26 cellular contexts compared by ENCODE assay signal in the genomic region with DNA sequence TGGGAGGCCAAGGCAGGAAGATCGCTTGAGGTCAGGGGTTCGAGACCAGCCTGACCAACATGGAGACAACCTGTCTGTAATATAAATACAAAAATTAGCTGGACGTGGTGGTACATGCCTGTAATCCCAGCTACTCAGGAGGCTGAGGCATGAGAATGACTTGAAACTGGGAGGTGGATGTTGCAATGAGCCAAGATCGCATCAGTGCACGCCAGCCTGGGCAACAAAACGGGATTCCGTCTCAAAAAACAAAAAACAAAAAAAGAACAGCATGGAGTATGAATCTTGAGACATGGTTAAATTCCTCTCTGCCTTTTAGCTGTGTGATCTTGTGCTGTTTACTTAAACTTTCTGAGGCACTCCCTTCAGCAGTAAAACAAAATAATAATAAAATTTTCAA.
"Had no signal": no experiment of that assay in that cellular context is flagged by ENCODE, and none has a peak within 500 bp of the region (broad histone marks: within the 10 kb centered on the region; RNA-seq: fewer than 3 reads in every experiment).

No MANE protein-coding gene starts in this region.

- DNase-seq: activated CD4-positive, alpha-beta memory T cell treated with anti-CD3 and anti-CD28 coated beads, Interleukin-2, amount 10 ng/mL, durations not matched to agents 7 days and 5 days; activated CD4-positive, alpha-beta T cell treated with anti-CD3 and anti-CD28 coated beads, Interleukin-2, amount 10 ng/mL, durations not matched to agents 24 days and 14 days; activated effector memory CD4-positive, alpha-beta T cell treated with anti-CD3 and anti-CD28 coated beads, Interleukin-2, amount 50 U/mL, for 16 hours; activated naive CD4-positive, alpha-beta T cell treated with anti-CD3 and anti-CD28 coated beads, Interleukin-2, amount 10 ng/mL, durations not matched to agents 7 days and 5 days; activated T-cell treated with anti-CD3 and anti-CD28 coated beads, Interleukin-2, amount 50 U/mL, for 72 hours; anterior cingulate cortex; esophagus squamous epithelium; foreskin melanocyte; kidney glomerular epithelial cell; left lung; naive thymus-derived CD8-positive, alpha-beta T cell; retina; stimulated activated CD4-positive, alpha-beta T cell treated with anti-CD3 and anti-CD28 coated beads, Interleukin-2, amount 100 ng/mL, for 48 hours; stimulated activated CD8-positive, alpha-beta memory T cell treated with anti-CD3 and anti-CD28 coated beads, Interleukin-4, amount 100 ng/mL, for 48 hours; stimulated activated naive B cell treated with anti-CD40 and anti-IgM and Interleukin-4, amounts not matched to agents 10 μg/mL and 1 μg/mL and 100 μg/mL, for 72 hours; T-helper 2 cell; transverse colon had no signal

- H3K4me3 ChIP-seq: coronary artery, left lung, lung, neural progenitor cell, transverse colon had no signal

- H3K4me1 ChIP-seq: left lung, neural progenitor cell had no signal

- H3K36me3 ChIP-seq: esophagus squamous epithelium, left lung, neural progenitor cell, transverse colon had no signal

- H2AFZ ChIP-seq: neural progenitor cell had no signal

- H3K27me3 ChIP-seq: esophagus squamous epithelium, left lung, neural progenitor cell, transverse colon had no signal

- H3K4me2 ChIP-seq: neural progenitor cell had no signal

- H3K36me3 Mint-ChIP-seq: activated naive CD4-positive, alpha-beta T cell treated with anti-CD3 and anti-CD28 coated beads, Interleukin-2, amount 10 ng/mL, durations not matched to agents 7 days and 5 days; mesothelial cell of epicardium; naive thymus-derived CD8-positive, alpha-beta T cell; neural progenitor cell; stimulated activated naive B cell treated with anti-CD40 and anti-IgM and Interleukin-4, amounts not matched to agents 10 μg/mL and 1 μg/mL and 100 μg/mL, for 72 hours had no signal

- ATAC-seq: activated CD4-positive, CD25-positive, alpha-beta regulatory T cell treated with anti-CD3 and anti-CD28 coated beads, Interleukin-2, amount 50 U/mL, for 24 hours; activated T-cell treated with anti-CD3 and anti-CD28 coated beads, Interleukin-2, amount 50 U/mL, for 72 hours; left lung; naive thymus-derived CD8-positive, alpha-beta T cell; stimulated activated naive B cell treated with anti-CD40 and anti-IgM and Interleukin-4, amounts not matched to agents 10 μg/mL and 1 μg/mL and 100 μg/mL, for 72 hours had no signal

- FAIRE-seq: urothelium cell line had no signal

- H3K9me3 Mint-ChIP-seq: activated CD4-positive, alpha-beta memory T cell treated with anti-CD3 and anti-CD28 coated beads, Interleukin-2, amount 10 ng/mL, durations not matched to agents 7 days and 5 days; activated CD4-positive, alpha-beta T cell treated with anti-CD3 and anti-CD28 coated beads, Interleukin-2, amount 10 ng/mL, durations not matched to agents 24 days and 14 days; activated naive CD4-positive, alpha-beta T cell treated with anti-CD3 and anti-CD28 coated beads, Interleukin-2, amount 10 ng/mL, durations not matched to agents 7 days and 5 days; activated T-cell treated with anti-CD3 and anti-CD28 coated beads, Interleukin-2, amount 50 U/mL, for 72 hours; central memory CD8-positive, alpha-beta T cell; mesothelial cell of epicardium; neural progenitor cell; stimulated activated naive B cell treated with anti-CD40 and anti-IgM and Interleukin-4, amounts not matched to agents 10 μg/mL and 1 μg/mL and 100 μg/mL, for 72 hours had no signal

- H3K27ac Mint-ChIP-seq: activated CD4-positive, alpha-beta memory T cell treated with anti-CD3 and anti-CD28 coated beads, Interleukin-2, amount 10 ng/mL, durations not matched to agents 7 days and 5 days; activated CD4-positive, alpha-beta T cell treated with anti-CD3 and anti-CD28 coated beads, Interleukin-2, amount 10 ng/mL, durations not matched to agents 24 days and 14 days; activated naive CD4-positive, alpha-beta T cell treated with anti-CD3 and anti-CD28 coated beads, Interleukin-2, amount 10 ng/mL, durations not matched to agents 7 days and 5 days; activated T-cell treated with anti-CD3 and anti-CD28 coated beads, Interleukin-2, amount 50 U/mL, for 72 hours; mesothelial cell of epicardium; naive thymus-derived CD8-positive, alpha-beta T cell; neural progenitor cell; progenitor cell of endocrine pancreas; stimulated activated naive B cell treated with anti-CD40 and anti-IgM and Interleukin-4, amounts not matched to agents 10 μg/mL and 1 μg/mL and 100 μg/mL, for 72 hours had no signal

- H3K4me1 Mint-ChIP-seq: activated CD4-positive, alpha-beta memory T cell treated with anti-CD3 and anti-CD28 coated beads, Interleukin-2, amount 10 ng/mL, durations not matched to agents 7 days and 5 days; activated CD4-positive, alpha-beta T cell treated with anti-CD3 and anti-CD28 coated beads, Interleukin-2, amount 10 ng/mL, durations not matched to agents 24 days and 14 days; activated naive CD4-positive, alpha-beta T cell treated with anti-CD3 and anti-CD28 coated beads, Interleukin-2, amount 10 ng/mL, durations not matched to agents 7 days and 5 days; central memory CD8-positive, alpha-beta T cell; naive thymus-derived CD8-positive, alpha-beta T cell; neural progenitor cell; stimulated activated naive B cell treated with anti-CD40 and anti-IgM and Interleukin-4, amounts not matched to agents 10 μg/mL and 1 μg/mL and 100 μg/mL, for 72 hours had no signal

- H3K9ac ChIP-seq: neural progenitor cell had no signal

- H3K9me3 ChIP-seq: esophagus squamous epithelium, left lung, transverse colon had no signal

- H3K27me3 Mint-ChIP-seq: activated CD4-positive, alpha-beta memory T cell treated with anti-CD3 and anti-CD28 coated beads, Interleukin-2, amount 10 ng/mL, durations not matched to agents 7 days and 5 days; activated CD4-positive, alpha-beta T cell treated with anti-CD3 and anti-CD28 coated beads, Interleukin-2, amount 10 ng/mL, durations not matched to agents 24 days and 14 days; activated naive CD4-positive, alpha-beta T cell treated with anti-CD3 and anti-CD28 coated beads, Interleukin-2, amount 10 ng/mL, durations not matched to agents 7 days and 5 days; central memory CD8-positive, alpha-beta T cell had no signal

- H3K4me3 Mint-ChIP-seq: activated CD4-positive, alpha-beta memory T cell treated with anti-CD3 and anti-CD28 coated beads, Interleukin-2, amount 10 ng/mL, durations not matched to agents 7 days and 5 days; activated CD4-positive, alpha-beta T cell treated with anti-CD3 and anti-CD28 coated beads, Interleukin-2, amount 10 ng/mL, durations not matched to agents 24 days and 14 days; activated naive CD4-positive, alpha-beta T cell treated with anti-CD3 and anti-CD28 coated beads, Interleukin-2, amount 10 ng/mL, durations not matched to agents 7 days and 5 days; activated T-cell treated with anti-CD3 and anti-CD28 coated beads, Interleukin-2, amount 50 U/mL, for 72 hours; central memory CD8-positive, alpha-beta T cell; mesothelial cell of epicardium; neural progenitor cell; stimulated activated naive B cell treated with anti-CD40 and anti-IgM and Interleukin-4, amounts not matched to agents 10 μg/mL and 1 μg/mL and 100 μg/mL, for 72 hours had no signal

- H3K27ac ChIP-seq: coronary artery, esophagus squamous epithelium, left lung, neural progenitor cell, transverse colon, VCaP had no signal
